14 cellular contexts compared by ENCODE assay signal in genomic region chr2:96099861-96100798, GRCh38. TPM values are rescaled to one million over a fixed set of nuclear protein-coding genes. Genes with fewer than 3 reads are reported as not detected.
DNase-seq lines count a peak whose midpoint lies in the region; TF ChIP-seq lines count a peak whose summit lies in the region.
"Had no signal": no experiment of that assay in that cellular context is flagged by ENCODE, and none has a peak within 500 bp of the region (broad histone marks: within the 10 kb centered on the region; RNA-seq: fewer than 3 reads in every experiment).

No MANE protein-coding gene starts in this region.

- no peak overlapping the region for H3K27ac ChIP-seq in mammary epithelial cell (ENCODE audit: insufficient read depth, low read depth, low read length)
- no peak overlapping the region for H3K27ac ChIP-seq in liver (ENCODE audit: low read depth in 1 of 2, low read length in 2 of 2)
- H3K27ac ChIP-seq in uterus, result no peak overlapping the region
- H3K27ac ChIP-seq in Karpas-422 (ENCODE audit: low read length), result no peak overlapping the region

- WGBS in mammary epithelial cell (ENCODE audit: low coverage, missing lambda C conversion rate), result 56% methylated on average over 5 of the region's 12 CpGs
- 78% methylated on average over 12 of the region's 12 CpGs for WGBS in liver

- H3K4me3 ChIP-seq in mammary epithelial cell (replicated peaks in 1 of 3; ENCODE audit: insufficient read depth in 1 of 3, low read depth in 2 of 3, low read length in 3 of 3) (no peak overlapping the region), liver (ENCODE audit: low read depth in 1 of 3, low read length in 3 of 3) (no peak overlapping the region), uterus (no peak overlapping the region), Karpas-422 (ENCODE audit: low read length) (no peak overlapping the region)

- TF ChIP-seq POLR2A in uterus (IDR thresholded peaks at IDR 0.05), result no peak

- H3K4me1 Mint-ChIP-seq in MCF 10A (ENCODE audit: insufficient read depth, unreplicated experiment), result no peaks in the 10 kb centered on the region
- H3K4me1 Mint-ChIP-seq in HFFc6 (ENCODE audit: low read depth), result peaks cover 7% of the 10 kb centered on the region; the same call in 1 of the 2 replicates

- H3K27me3 ChIP-seq in mammary epithelial cell (ENCODE audit: insufficient read depth, low read length) (no peaks in the 10 kb centered on the region), liver (ENCODE audit: control insufficient read depth in 4 of 4, insufficient read depth in 4 of 4, low read length in 3 of 4) (no peaks in the 10 kb centered on the region), uterus (no peaks in the 10 kb centered on the region), Karpas-422 (ENCODE audit: low read length) (no peaks in the 10 kb centered on the region)

- no peaks in the 10 kb centered on the region for H3K9me2 ChIP-seq in Karpas-422 (replicated peaks; ENCODE audit: insufficient read depth, low read length)

- intact Hi-C loops in mammary epithelial cell (cut with micrococcal nuclease) (no loop called here), MCF 10A (cut with micrococcal nuclease) (no loop called here), uterus (cut with DNase I; ENCODE audit: low total_unique reads) (no loop called here)

- H3K9me3 ChIP-seq in mammary epithelial cell (replicated peaks; ENCODE audit: insufficient read depth, low read length), result peaks cover under 1% of the 10 kb centered on the region
- peaks cover 0 to 2% (median under 1%) of the 10 kb centered on the region in 4 donors for H3K9me3 ChIP-seq in liver (ENCODE audit: control insufficient read depth in 4 of 4, low read length in 3 of 4)
- H3K9me3 ChIP-seq in uterus, result no peaks in the 10 kb centered on the region
- peaks cover 3% of the 10 kb centered on the region; the same call in 1 of the 2 replicates for H3K9me3 ChIP-seq in Karpas-422 (ENCODE audit: low read length)

- BruUV-seq in mammary epithelial cell (replicated peaks; lab: Mats Ljungman, UMichigan) (no TSS peak), MCF 10A (replicated peaks; lab: Mats Ljungman, UMichigan) (no TSS peak)

- H3K9me3 Mint-ChIP-seq in MCF 10A (ENCODE audit: unreplicated experiment) (peaks cover 5% of the 10 kb centered on the region), HFFc6 (peaks cover 5% of the 10 kb centered on the region)
- H3K9me3 Mint-ChIP-seq: stimulated activated naive CD8-positive, alpha-beta T cell treated with anti-CD3 and anti-CD28 coated beads, Interleukin-15, Interleukin-2, amounts not matched to agents 100 ng/mL and 50 ng/mL, for 24 hours had no signal

- H2AFZ ChIP-seq in mammary epithelial cell (ENCODE audit: low read depth, low read length) (peak overlapping the region; percentile 47), Karpas-422 (ENCODE audit: low read length) (no peak overlapping the region)

- H3K27ac Mint-ChIP-seq in MCF 10A (ENCODE audit: low read depth, unreplicated experiment), result no peak overlapping the region
- H3K27ac Mint-ChIP-seq in HFFc6, result no peak overlapping the region
- H3K27ac Mint-ChIP-seq: stimulated activated naive CD8-positive, alpha-beta T cell treated with anti-CD3 and anti-CD28 coated beads, Interleukin-15, Interleukin-2, amounts not matched to agents 100 ng/mL and 50 ng/mL, for 24 hours; T-helper 1 cell treated with Interleukin-12 subunit alpha and Interleukin-12 subunit beta and Interleukin-4 antibody, amounts not matched to agents 30 μg/mL and 1 μg/mL, for 36 hours had no signal

- H4K20me1 ChIP-seq in mammary epithelial cell (ENCODE audit: insufficient read depth, low read length) (no peaks in the 10 kb centered on the region), Karpas-422 (ENCODE audit: insufficient read depth, low read depth, low read length) (no peaks in the 10 kb centered on the region)

- H3K36me3 ChIP-seq in mammary epithelial cell (ENCODE audit: insufficient read depth, low read length) (no peaks in the 10 kb centered on the region), liver (ENCODE audit: control insufficient read depth in 4 of 4, insufficient read depth in 3 of 4, low read depth in 1 of 4, low read length in 3 of 4) (no peaks in the 10 kb centered on the region), uterus (no peaks in the 10 kb centered on the region), Karpas-422 (ENCODE audit: insufficient read depth, low read length) (no peaks in the 10 kb centered on the region)

- H3K9ac ChIP-seq in mammary epithelial cell (ENCODE audit: insufficient read depth, low read length) (no peak overlapping the region), liver (ENCODE audit: low read depth in 1 of 2, low read length in 2 of 2) (no peak overlapping the region), Karpas-422 (ENCODE audit: low read length) (no peak overlapping the region)

- in situ Hi-C loops in mammary epithelial cell (cut with MboI; ENCODE audit: low sequenced_read_pairs in 2 of 2), result loop anchor here in 1 of 2 donors (25.0 kb wide), 1 partner anchor 88 kb away; no protein-coding TSS in a partner anchor

- POLR2A ChIA-PET in MCF 10A (lab: Yijun Ruan, JAX), result interaction anchor here (0.7 kb wide), 1 partner anchor 11 kb away, joined by 3 read pairs; no protein-coding TSS in a partner anchor

- DNase-seq in mammary epithelial cell (peak; percentile 56), MCF 10A (ENCODE audit: unreplicated experiment) (no peak), uterus (peak; percentile 7 to 8), NK-92 (lab: John Stamatoyannopoulos, UW; ENCODE audit: unreplicated experiment) (no peak), Karpas-422 (no peak), HFFc6 (no peak)
- DNase-seq in activated CD8-positive, alpha-beta memory T cell treated with anti-CD3 and anti-CD28 coated beads, Interleukin-2, amount 50 U/mL, for 48 hours, result peak; percentile 43
- DNase-seq: NCI-H82 had no signal

- CTCF ChIA-PET in mammary epithelial cell (lab: Charles Lee; ENCODE audit: low non-redundant PET) (interaction anchor here (0.6 kb wide), 1 partner anchor 16 kb away, joined by 4 read pairs; the partner anchor contains the start of gene ADRA2B), MCF 10A (lab: Yijun Ruan, JAX) (no interaction called here)

- H3K36me3 Mint-ChIP-seq in MCF 10A (ENCODE audit: insufficient read depth, unreplicated experiment) (no peaks in the 10 kb centered on the region), HFFc6 (ENCODE audit: low read depth) (peaks cover 4% of the 10 kb centered on the region; the same call in 1 of the 2 replicates)
- H3K36me3 Mint-ChIP-seq: brain had no signal

- no peaks in the 10 kb centered on the region for H3K79me2 ChIP-seq in mammary epithelial cell (ENCODE audit: insufficient read depth, low read length)
- H3K79me2 ChIP-seq in Karpas-422 (ENCODE audit: low read length), result no peaks in the 10 kb centered on the region

- H3K4me3 Mint-ChIP-seq in MCF 10A (ENCODE audit: unreplicated experiment) (no peak overlapping the region), HFFc6 (no peak overlapping the region)
- H3K4me3 Mint-ChIP-seq: stimulated activated naive CD8-positive, alpha-beta T cell treated with anti-CD3 and anti-CD28 coated beads, Interleukin-15, Interleukin-2, amounts not matched to agents 100 ng/mL and 50 ng/mL, for 24 hours; T-helper 1 cell treated with Interleukin-12 subunit alpha and Interleukin-12 subunit beta and Interleukin-4 antibody, amounts not matched to agents 30 μg/mL and 1 μg/mL, for 36 hours had no signal

- TF ChIP-seq RAD21 in liver (IDR thresholded peaks at IDR 0.05), result no peak

- H3K27me3 Mint-ChIP-seq in MCF 10A (ENCODE audit: insufficient read depth, unreplicated experiment), result no peaks in the 10 kb centered on the region
- H3K27me3 Mint-ChIP-seq in HFFc6 (ENCODE audit: insufficient read depth), result peaks cover 6% of the 10 kb centered on the region
- H3K27me3 Mint-ChIP-seq: stimulated activated naive CD8-positive, alpha-beta T cell treated with anti-CD3 and anti-CD28 coated beads, Interleukin-15, Interleukin-2, amounts not matched to agents 100 ng/mL and 50 ng/mL, for 24 hours had no signal

- H3K4me2 ChIP-seq in mammary epithelial cell (ENCODE audit: insufficient read depth, low read depth, low read length), result no peak overlapping the region
- no peak overlapping the region for H3K4me2 ChIP-seq in Karpas-422 (ENCODE audit: low read depth, low read length, poor library complexity, severe bottlenecking)

- H3K4me1 ChIP-seq in mammary epithelial cell (ENCODE audit: insufficient read depth, low read length) (peaks cover 9% of the 10 kb centered on the region), liver (ENCODE audit: control insufficient read depth in 4 of 4, insufficient read depth in 4 of 4, low read length in 3 of 4) (peaks cover 0 to 5% (median 2%) of the 10 kb centered on the region in 4 donors), uterus (no peaks in the 10 kb centered on the region), Karpas-422 (ENCODE audit: low read length) (no peaks in the 10 kb centered on the region)

- no peak for TF ChIP-seq CTCF in mammary epithelial cell (conservative IDR thresholded peaks at IDR 0.05 in 1 of 2, IDR thresholded peaks at IDR 0.05 in 1 of 2; ENCODE audit: extremely low read depth in 1 of 2, insufficient read depth in 1 of 2, low read depth in 1 of 2, low read length in 2 of 2)
- no peak for TF ChIP-seq CTCF in MCF 10A (IDR thresholded peaks at IDR 0.05; ENCODE audit: unreplicated experiment)
- TF ChIP-seq CTCF in liver (IDR thresholded peaks at IDR 0.05; ENCODE audit: low read depth, low read length, missing input control), result no peak
- TF ChIP-seq CTCF in uterus (IDR thresholded peaks at IDR 0.05), result no peak
- TF ChIP-seq CTCF in HFFc6 (IDR thresholded peaks at IDR 0.05), result no peak

- dilution Hi-C loops in mammary epithelial cell (cut with HindIII; ENCODE audit: low sequenced_read_pairs), result no loop called here

RNA-seq across cellular contexts. Expression of gene ADRA2B, which starts 16.2 kb away (rescaled TPM):
- under 1 TPM; under 0.01 to 0.09 TPM for total RNA-seq in mammary epithelial cell
- polyA plus RNA-seq in mammary epithelial cell, result 0.05 TPM
- polyA minus RNA-seq in mammary epithelial cell, result not detected
- total RNA-seq in MCF 10A (2022), result not detected in 2 replicates
- 1 to 10 TPM; 1.3 to 2.3 TPM for total RNA-seq in liver
- polyA plus RNA-seq in liver, result 1 to 10 TPM; 3.7 to 8.6 TPM
- total RNA-seq in uterus, result 1 to 10 TPM in 2 of 4 donors, under 1 TPM in 1, not detected in 1; 0.51 to 5.4 (median 2.6) TPM
- not detected in 2 replicates for total RNA-seq in Karpas-422 (2014; rRNA removed; shearing (Covaris generic); ENCODE audit: low replicate concordance)
- not detected for total RNA-seq in HFFc6 (2021; fragmentation: NEBNext Ultra II Directional; extraction: Animal tissue kit (Norgen Biotek cat#: 25700))
- total RNA-seq: esophagus mucosa had no signal
- polyA plus RNA-seq: BJ had no signal

RNA-seq across cellular contexts. Expression of gene ASTL, which starts 38.2 kb away (rescaled TPM):
- total RNA-seq in mammary epithelial cell (under 1 TPM in 1 of 2 donors, not detected in 1; 0.33 TPM), MCF 10A (2022) (not detected in 2 replicates), liver (not detected), uterus (not detected)
- polyA plus RNA-seq in mammary epithelial cell (not detected), liver (not detected)
- not detected for polyA minus RNA-seq in mammary epithelial cell
- not detected in 2 replicates for total RNA-seq in Karpas-422 (2014; rRNA removed; shearing (Covaris generic); ENCODE audit: low replicate concordance)
- under 1 TPM in 3 of 6 experiments, not detected in 3; 0.25 to 0.39 (median 0.31) TPM for total RNA-seq in HFFc6 (2021; fragmentation: NEBNext Ultra II Directional; extraction: Animal tissue kit (Norgen Biotek cat#: 25700))
- polyA plus RNA-seq: BJ had no signal

RNA-seq across cellular contexts. Expression of gene DUSP2, which starts 45.1 kb away (rescaled TPM):
- total RNA-seq in mammary epithelial cell (10 to 100 TPM in 1 of 2 donors, 1 to 10 TPM in 1; 2.0 to 22.0 TPM), MCF 10A (2022) (1.3 and 3.3 TPM in 2 replicates), liver (1 to 10 TPM; 1.6 to 2.8 TPM), uterus (10 to 100 TPM in 1 of 4 donors, 1 to 10 TPM in 3; 2.4 to 33.3 (median 6.2) TPM)
- polyA plus RNA-seq in mammary epithelial cell (3.1 TPM), liver (1 to 10 TPM in 1 of 2 donors, under 1 TPM in 1; 0.99 to 1.7 TPM)
- polyA minus RNA-seq in mammary epithelial cell, result 11.6 TPM
- 25.1 and 45.2 TPM in 2 replicates for total RNA-seq in Karpas-422 (2014; rRNA removed; shearing (Covaris generic); ENCODE audit: low replicate concordance)
- total RNA-seq in HFFc6 (2021; fragmentation: NEBNext Ultra II Directional; extraction: Animal tissue kit (Norgen Biotek cat#: 25700)), result 10 to 100 TPM; 10.1 to 17.9 (median 11.5) TPM

Comparison
In these comparisons a context has a peak if more than half of its experiments do, and no peak if none do; other contexts are left out.
1. DNase-seq: peak in mammary epithelial cell (single experiment), activated CD8-positive, alpha-beta memory T cell treated with anti-CD3 and anti-CD28 coated beads, Interleukin-2, amount 50 U/mL, for 48 hours (single experiment) and uterus (2 of 2); none in MCF 10A (single experiment), NK-92 (single experiment), Karpas-422 (single experiment) and HFFc6 (single experiment).